In genomic region chr10:104254493-104255243, GRCh38 we compare ENCODE assay signal across 8 cellular contexts. TPM values are rescaled to one million over a fixed set of nuclear protein-coding genes. Genes with fewer than 3 reads are reported as not detected.
DNase-seq lines count a peak whose midpoint lies in the region; ATAC-seq and TF ChIP-seq lines count a peak whose summit lies in the region.

TSS of gene GSTO1 (plus strand) at chr10:104254892. CDS start at chr10:104254929, 37 bp downstream.

- H4K20me1 ChIP-seq in neural progenitor cell (ENCODE audit: low read depth) = no peaks in the 10 kb centered on the region

- H3K4me1 Mint-ChIP-seq in CD14-positive monocyte (peaks cover 67% of the 10 kb centered on the region), neural progenitor cell (peaks cover 29% of the 10 kb centered on the region)

- H3K27me3 Mint-ChIP-seq in CD14-positive monocyte (ENCODE audit: low read depth in 3 of 3) (peaks cover 0 to 2% (median 0%) of the 10 kb centered on the region in 3 donors), neural progenitor cell (ENCODE audit: insufficient read depth, low read depth) (no peaks in the 10 kb centered on the region)

- H3K4me3 Mint-ChIP-seq in CD14-positive monocyte = peak within 1 kb of the TSS; percentile 88 to 98
- peak within 1 kb of the TSS; percentile 93 for H3K4me3 Mint-ChIP-seq in neural progenitor cell

- in situ Hi-C loops in SK-MEL-5 (cut with HindIII; ENCODE audit: low pct_unique_long_range_greater_than_20kb, low sequenced_read_pairs) = no loop called here

- TF ChIP-seq CTCF in CD14-positive monocyte (IDR thresholded peaks at IDR 0.05) (no peak), gastroesophageal sphincter (IDR thresholded peaks at IDR 0.05) (peak in 1 of 4 experiments; percentile 40), neural progenitor cell (IDR thresholded peaks at IDR 0.05) (no peak)

- H3K9me3 Mint-ChIP-seq in CD14-positive monocyte (no peaks in the 10 kb centered on the region), neural progenitor cell (no peaks in the 10 kb centered on the region)

- H3K4me2 ChIP-seq in neural progenitor cell = peak within 1 kb of the TSS; percentile 91

- H3K27ac ChIP-seq in gastroesophageal sphincter = peak within 1 kb of the TSS; percentile 88 to 99 (median 97)
- no peak within 1 kb of the TSS for H3K27ac ChIP-seq in neural progenitor cell

- no peak for TF ChIP-seq EP300 in gastroesophageal sphincter (IDR thresholded peaks at IDR 0.05)

- peak within 1 kb of the TSS; percentile 96 to 99 (median 99) for H3K27ac Mint-ChIP-seq in CD14-positive monocyte
- peak within 1 kb of the TSS; percentile 72 for H3K27ac Mint-ChIP-seq in neural progenitor cell

- H3K36me3 ChIP-seq in gastroesophageal sphincter (peaks cover 0 to 19% of the 10 kb centered on the region in 2 donors), neural progenitor cell (no peaks in the 10 kb centered on the region)

- peak within 1 kb of the TSS; percentile 75 for H2AFZ ChIP-seq in neural progenitor cell (replicated peaks)

- peak; percentile 75 for ATAC-seq in GM19351 (IDR thresholded peaks at IDR 0.05; ENCODE audit: unreplicated experiment)
- ATAC-seq in HG03460 (IDR thresholded peaks at IDR 0.05; ENCODE audit: unreplicated experiment) = peak; percentile 87
- peak; percentile 87 for ATAC-seq in gastroesophageal sphincter

- H3K4me3 ChIP-seq in gastroesophageal sphincter = peak within 1 kb of the TSS; percentile 69 to 81
- peak within 1 kb of the TSS; percentile 68 for H3K4me3 ChIP-seq in neural progenitor cell

- peak within 1 kb of the TSS; percentile 10 for H3K9ac ChIP-seq in neural progenitor cell

- 0% methylated on average over 8 of the region's 63 CpGs; no CpG with 5 or more reads in 1 of the 2 donors for WGBS in gastroesophageal sphincter (ENCODE audit: low coverage in 1 of 2), 2 donors

- TF ChIP-seq POLR2A in gastroesophageal sphincter (IDR thresholded peaks at IDR 0.05) = peak; percentile 79 to 80

- no peaks in the 10 kb centered on the region for H3K27me3 ChIP-seq in gastroesophageal sphincter
- H3K27me3 ChIP-seq in neural progenitor cell = peaks cover 43% of the 10 kb centered on the region

- peak; percentile 87 for DNase-seq in CD14-positive monocyte (ENCODE audit: low spot score)
- peak; percentile 84 for DNase-seq in SK-MEL-5 (ENCODE audit: low read depth, low spot score)
- peak; percentile 44 for DNase-seq in activated naive CD4-positive, alpha-beta T cell treated with anti-CD3 and anti-CD28 coated beads, Interleukin-2, amount 50 U/mL, for 16 hours
- peak; percentile 67 for DNase-seq in neural progenitor cell (ENCODE audit: low spot score)
- DNase-seq in ureter (ENCODE audit: low spot score) = peak; percentile 87

- H3K4me1 ChIP-seq in gastroesophageal sphincter (peaks cover 6 to 47% (median 20%) of the 10 kb centered on the region in 3 donors), neural progenitor cell (peaks cover 15% of the 10 kb centered on the region)

- no peaks in the 10 kb centered on the region for H3K9me3 ChIP-seq in gastroesophageal sphincter
- H3K9me3 ChIP-seq in neural progenitor cell (ENCODE audit: low read depth) = no peaks in the 10 kb centered on the region

- intact Hi-C loops in CD14-positive monocyte (cut with micrococcal nuclease) = loop anchor here (1.0 to 10.0 kb wide), 2 partner anchors 7 to 70 kb away; no protein-coding TSS in a partner anchor

- H3K79me2 ChIP-seq in neural progenitor cell (ENCODE audit: low read depth) = peaks cover 14% of the 10 kb centered on the region

- peaks cover 31% of the 10 kb centered on the region in 2 donors for H3K36me3 Mint-ChIP-seq in CD14-positive monocyte
- H3K36me3 Mint-ChIP-seq in neural progenitor cell = peaks cover 8% of the 10 kb centered on the region

- H3F3A ChIP-seq in neural progenitor cell (ENCODE audit: low read depth) = peaks cover 15% of the 10 kb centered on the region

RNA-seq across cellular contexts. Expression of gene GSTO1, which starts in this region (rescaled TPM):
- 100 to 1,000 TPM; 495 to 581 TPM for polyA plus RNA-seq in CD14-positive monocyte
- 460 and 588 TPM in 2 replicates for total RNA-seq in SK-MEL-5 (2014; rRNA removed; shearing (Covaris generic))
- polyA plus RNA-seq in SK-MEL-5 (2015; cell fraction: cytosol; rRNA removed) = 331 and 394 TPM in 2 replicates
- 121 and 149 TPM in 2 replicates for polyA plus RNA-seq in SK-MEL-5 (2015; cell fraction: nucleus; rRNA removed)
- 100 to 1,000 TPM; 124 to 153 (median 149) TPM for total RNA-seq in gastroesophageal sphincter
- 37.2 and 48.6 TPM in 2 replicates for total RNA-seq in neural progenitor cell (ENCODE audit: low replicate concordance)
- 79.4 TPM for total RNA-seq in ureter
